Comparison of ENCODE assay signal across 21 cellular contexts in the genomic region with DNA sequence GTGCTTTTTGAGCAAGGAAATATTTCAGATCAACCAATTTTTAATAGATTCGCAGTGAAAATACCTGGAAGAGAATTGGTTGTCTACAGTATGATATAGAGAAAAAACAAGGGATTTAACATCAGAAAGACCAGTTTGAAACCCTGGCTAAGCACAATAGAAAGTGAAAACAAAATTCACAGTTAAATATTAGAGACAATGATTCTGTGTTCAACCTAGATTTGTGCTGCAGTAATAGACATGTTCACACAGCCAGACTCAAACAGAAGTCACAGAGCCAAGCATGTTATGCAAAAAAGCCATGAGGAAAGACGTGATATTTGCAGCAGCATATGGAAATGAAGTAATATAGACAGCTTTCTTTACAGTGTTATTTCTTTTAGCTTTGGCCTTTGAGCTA.
DNase-seq lines count a peak whose midpoint lies in the region; ATAC-seq and TF ChIP-seq lines count a peak whose summit lies in the region.
"Had no signal": no experiment of that assay in that cellular context is flagged by ENCODE, and none has a peak within 500 bp of the region (broad histone marks: within the 10 kb centered on the region; RNA-seq: fewer than 3 reads in every experiment).

No MANE protein-coding gene starts in this region.

- H3K4me3 ChIP-seq in foreskin fibroblast (ENCODE audit: low read depth in 1 of 2, low read length in 2 of 2), result no peak overlapping the region
- H3K4me3 ChIP-seq: BLaER1, gastrocnemius medialis, GM23248, skin epidermis had no signal

- TF ChIP-seq CTCF in foreskin fibroblast (IDR thresholded peaks at IDR 0.05; ENCODE audit: low read depth, low read length), result no peak

- DNase-seq in DMS79 (lab: John Stamatoyannopoulos, UW) (no peak), foreskin fibroblast (no peak)
- DNase-seq: activated CD4-positive, alpha-beta T cell treated with anti-CD3 and anti-CD28 coated beads, Interleukin-2, amount 50 U/mL, for 4 hours; gastrocnemius medialis; GDM1; GM23248; KG1; NCI-H510A treated with DMSO at 0.1 percent for 48 hours; nephron progenitor cell; SHP77 treated with DMSO at 0.1 percent for 48 hours; stimulated activated CD4-positive, alpha-beta T cell treated with anti-CD3 and anti-CD28 coated beads, Interleukin-4, amount 100 ng/mL, for 1 hour; T-helper 1 cell had no signal

- ATAC-seq in GM19324 (IDR thresholded peaks at IDR 0.05; ENCODE audit: low FRiP score, unreplicated experiment), result peak; percentile 54
- ATAC-seq in HG03159 (IDR thresholded peaks at IDR 0.05; ENCODE audit: unreplicated experiment), result peak; percentile 71
- no peak for ATAC-seq in GM18498 (IDR thresholded peaks at IDR 0.05; ENCODE audit: unreplicated experiment)
- ATAC-seq in GM18858 (IDR thresholded peaks at IDR 0.05; ENCODE audit: unreplicated experiment), result no peak
- ATAC-seq: activated naive CD4-positive, alpha-beta T cell treated with anti-CD3 and anti-CD28 coated beads, Interleukin-2, amount 50 U/mL, for 72 hours; gastrocnemius medialis had no signal

- peak overlapping the region; percentile 95 for H3K27ac ChIP-seq in cingulate gyrus (ENCODE audit: low read depth, low read length)
- H3K27ac ChIP-seq: BLaER1, gastrocnemius medialis, GM23248, VCaP had no signal

Comparison
In these comparisons a context has a peak if more than half of its experiments do, and no peak if none do; other contexts are left out.
1. ATAC-seq: peak in GM19324 (single experiment) and HG03159 (single experiment); none in GM18498 (single experiment) and GM18858 (single experiment).